ENCODE assay signal across 8 cellular contexts in genomic region chr2:231604685-231605606, GRCh38. TPM values are rescaled to one million over a fixed set of nuclear protein-coding genes. Genes with fewer than 3 reads are reported as not detected.
A peak's percentile ranks its signal among the peaks of the same experiment; 100 is the strongest.
DNase-seq lines count a peak whose midpoint lies in the region; ATAC-seq, FAIRE-seq and TF ChIP-seq lines count a peak whose summit lies in the region.

No MANE protein-coding gene starts in this region.

- peaks cover 11% of the 10 kb centered on the region for H3K27me3 Mint-ChIP-seq in astrocyte (ENCODE audit: low read depth, unreplicated experiment)

- H3K36me3 ChIP-seq in astrocyte (ENCODE audit: insufficient read depth, low read length) (no peaks in the 10 kb centered on the region), aorta (ENCODE audit: control insufficient read depth in 1 of 2, insufficient read depth in 2 of 2, low read length in 1 of 2) (no peaks in the 10 kb centered on the region)

- H3K9me3 ChIP-seq in astrocyte (ENCODE audit: insufficient read depth, low read depth, low read length), result no peaks in the 10 kb centered on the region
- H3K9me3 ChIP-seq in aorta (ENCODE audit: control insufficient read depth, low read length), result no peaks in the 10 kb centered on the region

- peak; percentile 21 for TF ChIP-seq CTCF in GM13977 (IDR thresholded peaks at IDR 0.05; ENCODE audit: extremely low read depth, insufficient read depth, missing control alignments)
- no peak for TF ChIP-seq CTCF in astrocyte (IDR thresholded peaks at IDR 0.05; ENCODE audit: insufficient read depth, low read depth, low read length)

- H3K27me3 ChIP-seq in astrocyte (ENCODE audit: insufficient read depth, low read length), result no peaks in the 10 kb centered on the region
- no peaks in the 10 kb centered on the region for H3K27me3 ChIP-seq in aorta (ENCODE audit: control insufficient read depth in 1 of 2, insufficient read depth in 2 of 2, low read length in 1 of 2)

- H3K27ac ChIP-seq in astrocyte (ENCODE audit: low read depth, low read length) (peak overlapping the region; percentile 91), aorta (ENCODE audit: low read depth in 1 of 2, low read length in 2 of 2) (peak overlapping the region; percentile 95 to 97)

- H3K4me3 Mint-ChIP-seq in astrocyte (ENCODE audit: unreplicated experiment), result peak overlapping the region; percentile 73

- H2AFZ ChIP-seq in astrocyte (ENCODE audit: low read depth, low read length), result peak overlapping the region; percentile 92

- no peaks in the 10 kb centered on the region for H3K79me2 ChIP-seq in astrocyte (ENCODE audit: insufficient read depth, low read length)

- H3K27ac Mint-ChIP-seq in astrocyte (ENCODE audit: unreplicated experiment), result peak overlapping the region; percentile 84

- no peaks in the 10 kb centered on the region for H3K9me3 Mint-ChIP-seq in astrocyte (ENCODE audit: unreplicated experiment)

- H3K4me1 ChIP-seq in astrocyte (ENCODE audit: insufficient read depth, low read length), result peaks cover 14% of the 10 kb centered on the region
- no peaks in the 10 kb centered on the region for H3K4me1 ChIP-seq in aorta (ENCODE audit: control insufficient read depth in 1 of 2, insufficient read depth in 2 of 2, low read length in 2 of 2)

- FAIRE-seq in astrocyte (lab: Jason Lieb, UNC), result no peak

- H3K4me2 ChIP-seq in astrocyte (ENCODE audit: low read length), result peak overlapping the region; percentile 91

- ATAC-seq in HG02870 (IDR thresholded peaks at IDR 0.05; ENCODE audit: unreplicated experiment) (peak; percentile 89), aorta (ENCODE audit: low FRiP score) (peak; percentile 95)

- H3K36me3 Mint-ChIP-seq in astrocyte (ENCODE audit: low read depth, unreplicated experiment), result no peaks in the 10 kb centered on the region

- H3K9ac ChIP-seq in astrocyte (ENCODE audit: low read length), result peak overlapping the region; percentile 94

- WGBS in aorta, 2 donors, result 10% methylated on average over 44 to 54 of the region's 54 CpGs

- H4K20me1 ChIP-seq in astrocyte (ENCODE audit: insufficient read depth, low read length), result no peaks in the 10 kb centered on the region

- DNase-seq in GM13977 (ENCODE audit: low spot score) (peak; percentile 99), NCI-H1694 treated with DMSO at 0.1 percent for 48 hours (lab: John Stamatoyannopoulos, UW) (peak; percentile 84), T-helper 22 cell (ENCODE audit: low read depth) (peak; percentile 95), astrocyte (ENCODE audit: low read depth) (peak; percentile 92), hepatic stellate cell (ENCODE audit: low spot score) (peak; percentile 99), renal cortical epithelial cell (ENCODE audit: low read depth) (peak; percentile 93), aorta (peak; percentile 99 to 100)

- H3K4me3 ChIP-seq in astrocyte (ENCODE audit: insufficient read depth, low read depth, low read length) (peak overlapping the region; percentile 53), aorta (ENCODE audit: low read length in 2 of 2) (peak overlapping the region in 1 of 2 donors; percentile 16)

- H3K4me1 Mint-ChIP-seq in astrocyte (ENCODE audit: low read depth, unreplicated experiment), result peaks cover 9% of the 10 kb centered on the region

- intact Hi-C loops in aorta (cut with DNase I), result loop anchor here (5.0 to 10.0 kb wide), 2 partner anchors 88 to 180 kb away; partner anchors contain the start of genes COPS7B (in 1 of the 2) and PDE6D (in 1 of the 2)

- in situ Hi-C loops in GM13977 (cut with MboI; ENCODE audit: low pct_unique_long_range_greater_than_20kb, low sequenced_read_pairs, unreplicated experiment), result no loop called here

RNA-seq across cellular contexts. Expression of gene TEX44, which starts 12.3 kb away (rescaled TPM):
- not detected in 2 replicates for total RNA-seq in astrocyte
- not detected in 2 replicates for total RNA-seq in renal cortical epithelial cell
- not detected for total RNA-seq in aorta
- not detected for polyA plus RNA-seq in aorta
